In genomic region chr4:85475631-85476233, GRCh38 we compare ENCODE assay signal across 8 cellular contexts. TPM values are rescaled to one million over a fixed set of nuclear protein-coding genes. Genes with fewer than 3 reads are reported as not detected.
A peak's percentile ranks its signal among the peaks of the same experiment; 100 is the strongest.
DNase-seq lines count a peak whose midpoint lies in the region; ATAC-seq, FAIRE-seq and TF ChIP-seq lines count a peak whose summit lies in the region.

No MANE protein-coding gene starts in this region.

- H3K4me1 Mint-ChIP-seq in progenitor cell of endocrine pancreas (ENCODE audit: low read depth) (peaks cover 8% of the 10 kb centered on the region), T-cell (peaks cover 0 to 2% (median 0%) of the 10 kb centered on the region in 3 donors)

- TF ChIP-seq CTCF in fibroblast of villous mesenchyme (IDR thresholded peaks at IDR 0.05; ENCODE audit: insufficient read depth, low read depth, low read length) (no peak), progenitor cell of endocrine pancreas (IDR thresholded peaks at IDR 0.05; ENCODE audit: unreplicated experiment) (no peak), omental fat pad (IDR thresholded peaks at IDR 0.05) (no peak)

- TF ChIP-seq POLR2A in GM12891 (IDR thresholded peaks at IDR 0.05; ENCODE audit: low read depth, low read length): no peak

- H3K27ac Mint-ChIP-seq in progenitor cell of endocrine pancreas (peak overlapping the region; percentile 90), T-cell (no peak overlapping the region)

- ATAC-seq in omental fat pad (ENCODE audit: low FRiP score) (no peak), T-cell (replicated peaks in 1 of 4) (no peak)

- FAIRE-seq in GM12891 (lab: Jason Lieb, UNC): peak; percentile 43

- H3K36me3 Mint-ChIP-seq in progenitor cell of endocrine pancreas (ENCODE audit: insufficient read depth) (no peaks in the 10 kb centered on the region), T-cell (no peaks in the 10 kb centered on the region)

- H3K4me3 ChIP-seq in fibroblast of villous mesenchyme (ENCODE audit: low read depth, low read length): peak overlapping the region; percentile 85

- H3K27me3 Mint-ChIP-seq in progenitor cell of endocrine pancreas (peaks cover 10% of the 10 kb centered on the region), T-cell (peaks cover 14 to 15% of the 10 kb centered on the region in 2 donors)

- H3K9me3 Mint-ChIP-seq in progenitor cell of endocrine pancreas (ENCODE audit: low read depth) (no peaks in the 10 kb centered on the region), T-cell (no peaks in the 10 kb centered on the region)

- DNase-seq in GM12891 (ENCODE audit: insufficient read length, low spot score) (no peak), RPMI8226 (peak; percentile 35), fibroblast of villous mesenchyme (ENCODE audit: low read depth) (peak; percentile 54), progenitor cell of endocrine pancreas (ENCODE audit: low spot score, unreplicated experiment) (peak; percentile 33), SW 1271 (lab: John Stamatoyannopoulos, UW) (no peak), omental fat pad (ENCODE audit: low spot score) (no peak), T-cell (no peak)
- DNase-seq in activated T-cell treated with anti-CD3 and anti-CD28 coated beads, Interleukin-2, amount 50 U/mL, for 1 hour: no peak

- CTCF ChIA-PET in T-cell (lab: Charles Lee): no interaction called here

- POLR2A ChIA-PET in T-cell (lab: Charles Lee): no interaction called here

- H3K4me3 Mint-ChIP-seq in progenitor cell of endocrine pancreas (ENCODE audit: low read depth): peak overlapping the region; percentile 81
- H3K4me3 Mint-ChIP-seq in T-cell: no peak overlapping the region

TF ChIP-seq in GM12891, 5 proteins besides CTCF, POLR2A, EP300 and RAD21:
- TF ChIP-seq SPI1 (IDR thresholded peaks at IDR 0.05; ENCODE audit: low read depth, low read length): no peak

RNA-seq across cellular contexts. Expression of gene ARHGAP24, which starts 0.8 kb away (rescaled TPM):
- 1.4 TPM for polyA plus RNA-seq in GM12891 (2012; ENCODE audit: low read depth, missing spikeins)
- total RNA-seq in fibroblast of villous mesenchyme: 37.0 and 56.6 TPM in 2 replicates
- 17.6 and 17.8 TPM in 2 replicates for total RNA-seq in progenitor cell of endocrine pancreas
- 10 to 100 TPM; 42.3 to 57.2 (median 52.8) TPM for total RNA-seq in omental fat pad
- 1 to 10 TPM in 4 of 5 donors, under 1 TPM in 1; 0.45 to 2.7 (median 1.8) TPM for total RNA-seq in T-cell

Comparison
In these comparisons a context has a peak if more than half of its experiments do, and no peak if none do; other contexts are left out.
1. DNase-seq: peak in RPMI8226 (single experiment), fibroblast of villous mesenchyme (single experiment) and progenitor cell of endocrine pancreas (single experiment); none in GM12891 (single experiment), SW 1271 (0 of 2), activated T-cell treated with anti-CD3 and anti-CD28 coated beads, Interleukin-2, amount 50 U/mL, for 1 hour (single experiment), omental fat pad (single experiment) and T-cell (0 of 34).